25 cellular contexts compared by ENCODE assay signal in the genomic region with DNA sequence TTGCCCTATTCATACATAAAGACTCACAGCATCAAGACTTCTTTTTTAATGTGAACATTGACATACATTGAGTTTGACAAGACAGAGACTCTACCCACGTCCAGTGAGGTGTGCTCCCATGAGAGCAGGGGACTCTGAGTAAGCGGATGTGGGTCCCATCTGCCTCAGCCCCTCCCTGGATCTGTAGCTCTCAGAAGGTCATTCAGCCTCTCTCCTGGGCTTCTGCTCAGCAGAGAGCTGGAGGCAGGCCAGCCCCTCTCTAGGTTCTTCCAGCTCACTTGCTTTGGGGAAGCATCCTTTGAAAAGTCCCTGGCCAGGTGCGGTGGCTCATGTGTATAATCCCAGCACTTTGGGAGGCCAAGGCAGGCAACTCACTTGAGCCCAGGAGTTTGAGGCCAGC.
"Had no signal": no experiment of that assay in that cellular context is flagged by ENCODE, and none has a peak within 500 bp of the region (broad histone marks: within the 10 kb centered on the region; RNA-seq: fewer than 3 reads in every experiment).

No MANE protein-coding gene starts in this region.

- H3K4me3 Mint-ChIP-seq: activated B cell treated with CpG ODN at 0.5 μM for 24 hours; activated CD4-positive, alpha-beta T cell treated with anti-CD3 and anti-CD28 coated beads for 36 hours; activated naive CD4-positive, alpha-beta T cell treated with anti-CD3 and anti-CD28 coated beads for 36 hours; activated naive CD8-positive, alpha-beta T cell treated with anti-CD3 and anti-CD28 coated beads, Interleukin-2, amount 10 ng/mL, durations not matched to agents 7 days and 5 days; natural killer cell; neural progenitor cell; T-helper 2 cell treated with Interferon-gamma antibody and Interleukin-4, amounts not matched to agents 5 μg/mL and 100 μg/mL, for 36 hours; type B pancreatic cell had no signal

- H3K36me3 ChIP-seq: brain microvascular endothelial cell, gastroesophageal sphincter, left ventricle myocardium inferior, neural progenitor cell, right atrium auricular region, thoracic aorta, vagina had no signal

- ATAC-seq: activated CD4-positive, alpha-beta T cell treated with anti-CD3 and anti-CD28 coated beads for 36 hours; gastroesophageal sphincter; natural killer cell had no signal

- H3K27me3 ChIP-seq: gastroesophageal sphincter, hepatocyte, neural progenitor cell, right atrium auricular region, vagina had no signal

- H3K36me3 Mint-ChIP-seq: activated naive CD8-positive, alpha-beta T cell treated with anti-CD3 and anti-CD28 coated beads, Interleukin-2, amount 10 ng/mL, durations not matched to agents 7 days and 5 days; natural killer cell; neural progenitor cell; type B pancreatic cell had no signal

- H3K27me3 Mint-ChIP-seq: activated CD4-positive, alpha-beta T cell treated with anti-CD3 and anti-CD28 coated beads for 36 hours had no signal

- H3K9me3 Mint-ChIP-seq: activated B cell treated with CpG ODN at 0.5 μM for 24 hours; activated naive CD4-positive, alpha-beta T cell treated with anti-CD3 and anti-CD28 coated beads for 36 hours; activated naive CD8-positive, alpha-beta T cell treated with anti-CD3 and anti-CD28 coated beads, Interleukin-2, amount 10 ng/mL, durations not matched to agents 7 days and 5 days; natural killer cell; neural progenitor cell; T-helper 2 cell treated with Interferon-gamma antibody and Interleukin-4, amounts not matched to agents 5 μg/mL and 100 μg/mL, for 36 hours; type B pancreatic cell had no signal

- H3K4me1 Mint-ChIP-seq: activated B cell treated with CpG ODN at 0.5 μM for 24 hours; activated CD4-positive, alpha-beta T cell treated with anti-CD3 and anti-CD28 coated beads for 36 hours; activated naive CD8-positive, alpha-beta T cell treated with anti-CD3 and anti-CD28 coated beads, Interleukin-2, amount 10 ng/mL, durations not matched to agents 7 days and 5 days; natural killer cell had no signal

- DNase-seq: activated B cell treated with CpG ODN at 0.5 μM for 24 hours; activated CD4-positive, alpha-beta T cell treated with anti-CD3 and anti-CD28 coated beads for 36 hours; activated CD4-positive, alpha-beta T cell treated with anti-CD3 and anti-CD28 coated beads, Interleukin-2, amount 50 U/mL, for 4 hours; activated effector memory CD4-positive, alpha-beta T cell treated with Interleukin-2 at 50 U/mL for 16 hours; activated naive CD4-positive, alpha-beta T cell treated with anti-CD3 and anti-CD28 coated beads for 36 hours; activated naive CD8-positive, alpha-beta T cell treated with anti-CD3 and anti-CD28 coated beads, Interleukin-2, amount 10 ng/mL, durations not matched to agents 7 days and 5 days; amniotic stem cell; brain microvascular endothelial cell; cortex of kidney; islet precursor cell; left ventricle myocardium inferior; mesendoderm; natural killer cell; occipital lobe; stimulated activated naive CD4-positive, alpha-beta T cell treated with Interleukin-2 at 50 U/mL for 16 hours had no signal

- H3K27ac Mint-ChIP-seq: activated B cell treated with CpG ODN at 0.5 μM for 24 hours; activated CD4-positive, alpha-beta T cell treated with anti-CD3 and anti-CD28 coated beads for 36 hours; activated naive CD4-positive, alpha-beta T cell treated with anti-CD3 and anti-CD28 coated beads for 36 hours; activated naive CD8-positive, alpha-beta T cell treated with anti-CD3 and anti-CD28 coated beads, Interleukin-2, amount 10 ng/mL, durations not matched to agents 7 days and 5 days; natural killer cell; neural progenitor cell; T-helper 2 cell treated with Interferon-gamma antibody and Interleukin-4, amounts not matched to agents 5 μg/mL and 100 μg/mL, for 36 hours; type B pancreatic cell had no signal

- H3K4me1 ChIP-seq: parathyroid adenoma, vagina had no signal

- H3K27ac ChIP-seq: brain microvascular endothelial cell, gastroesophageal sphincter, hepatocyte, left ventricle myocardium inferior, neural progenitor cell, parathyroid adenoma, right atrium auricular region, thoracic aorta, vagina had no signal

- H3K4me3 ChIP-seq: gastroesophageal sphincter, hepatocyte, left ventricle myocardium inferior, lung, neural progenitor cell, right atrium auricular region, thoracic aorta, vagina had no signal

- H3K9me3 ChIP-seq: gastroesophageal sphincter, left ventricle myocardium inferior, right atrium auricular region, thoracic aorta, vagina had no signal
